Comparison of ENCODE assay signal across 24 cellular contexts in genomic region chr4:143089847-143090246, GRCh38.
"Had no signal": no experiment of that assay in that cellular context is flagged by ENCODE, and none has a peak within 500 bp of the region (broad histone marks: within the 10 kb centered on the region; RNA-seq: fewer than 3 reads in every experiment).

No MANE protein-coding gene starts in this region.

- H3K4me2 ChIP-seq: neural progenitor cell, smooth muscle cell had no signal

- FAIRE-seq: urothelium cell line had no signal

- H3K27ac ChIP-seq: left ventricle myocardium inferior, neural progenitor cell, neutrophil, parathyroid adenoma, right atrium auricular region, right lobe of liver, stomach, testis, thyroid gland, transverse colon, upper lobe of right lung had no signal

- H3K27me3 ChIP-seq: neural progenitor cell, neutrophil, right atrium auricular region, right lobe of liver, stomach, testis, thyroid gland, transverse colon, upper lobe of right lung had no signal

- H3K9ac ChIP-seq: neural progenitor cell, parathyroid adenoma had no signal

- H3K4me3 ChIP-seq: left ventricle myocardium inferior, lung, neural progenitor cell, right atrium auricular region, right lobe of liver, smooth muscle cell, stomach, testis, thyroid gland, transverse colon, upper lobe of right lung had no signal

- H3K36me3 ChIP-seq: left ventricle myocardium inferior, neural progenitor cell, neutrophil, right atrium auricular region, right lobe of liver, stomach, thyroid gland, transverse colon, upper lobe of right lung had no signal

- H3K79me2 ChIP-seq: parathyroid adenoma had no signal

- H3K4me1 ChIP-seq: left ventricle myocardium inferior, parathyroid adenoma, right atrium auricular region, right lobe of liver, stomach, testis, thyroid gland, upper lobe of right lung had no signal

- DNase-seq: head of caudate nucleus; hypothalamus; immature natural killer cell; left ventricle myocardium inferior; naive B cell; natural killer cell; occipital lobe; right lobe of liver; stimulated activated CD4-positive, alpha-beta T cell treated with anti-CD3 and anti-CD28 coated beads, Interleukin-1b, Interleukin-23, amount 100 ng/mL, for 48 hours; stimulated activated CD4-positive, alpha-beta T cell treated with anti-CD3 and anti-CD28 coated beads, Interleukin-2, amount 100 ng/mL, for 48 hours; stimulated activated naive B cell treated with anti-CD40 and anti-IgM and Interleukin-4, amounts not matched to agents 10 μg/mL and 1 μg/mL and 100 μg/mL, for 72 hours; stimulated activated naive CD8-positive, alpha-beta T cell treated with anti-CD3 and anti-CD28 coated beads, Interleukin-15, Interleukin-2, amounts not matched to agents 100 U/mL and 50 U/mL, for 24 hours; stomach; testis; thyroid gland; transverse colon; upper lobe of right lung had no signal

- H3K9me3 ChIP-seq: left ventricle myocardium inferior, neutrophil, right atrium auricular region, right lobe of liver, testis, thyroid gland, transverse colon, upper lobe of right lung had no signal

- H2AFZ ChIP-seq: neural progenitor cell, parathyroid adenoma had no signal

- ATAC-seq: natural killer cell; right lobe of liver; stimulated activated naive B cell treated with anti-CD40 and anti-IgM and Interleukin-4, amounts not matched to agents 10 μg/mL and 1 μg/mL and 100 μg/mL, for 72 hours; stimulated activated naive CD8-positive, alpha-beta T cell treated with anti-CD3 and anti-CD28 coated beads, Interleukin-15, Interleukin-2, amounts not matched to agents 100 U/mL and 50 U/mL, for 24 hours; upper lobe of right lung had no signal
